Comparison of ENCODE assay signal across 19 cellular contexts in the genomic region with DNA sequence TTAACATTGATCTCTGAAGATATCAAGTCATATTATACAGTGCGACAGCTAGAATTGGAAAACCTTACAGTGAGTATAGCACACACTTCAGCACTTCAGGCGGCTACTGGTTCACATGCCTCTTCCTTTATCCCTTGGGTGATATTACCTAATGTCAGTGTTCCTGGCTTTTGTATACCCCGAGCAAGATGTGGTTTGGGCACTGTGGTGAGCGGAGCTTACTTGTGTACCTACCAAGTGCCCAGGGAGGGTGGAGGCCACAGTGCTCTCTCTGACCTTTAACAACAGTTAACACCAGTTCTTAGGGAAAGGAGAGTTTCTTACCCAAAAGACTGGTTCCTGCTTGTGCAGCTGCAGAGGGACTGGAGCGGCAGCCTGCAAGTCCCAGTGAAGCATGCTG.
DNase-seq lines count a peak whose midpoint lies in the region; ATAC-seq and TF ChIP-seq lines count a peak whose summit lies in the region.
"Had no signal": no experiment of that assay in that cellular context is flagged by ENCODE, and none has a peak within 500 bp of the region (broad histone marks: within the 10 kb centered on the region; RNA-seq: fewer than 3 reads in every experiment).

No MANE protein-coding gene starts in this region.

- BruUV-seq in MCF 10A (replicated peaks; lab: Mats Ljungman, UMichigan), result no TSS peak

- H3K9me3 Mint-ChIP-seq in MCF 10A (ENCODE audit: unreplicated experiment), result no peaks in the 10 kb centered on the region
- H3K9me3 Mint-ChIP-seq in stimulated activated memory B cell treated with anti-CD40 and anti-IgM and Interleukin-4, amounts not matched to agents 10 μg/mL and 1 μg/mL and 100 μg/mL, for 72 hours, result no peaks in the 10 kb centered on the region
- H3K9me3 Mint-ChIP-seq: central memory CD8-positive, alpha-beta T cell had no signal

- intact Hi-C loops in MCF 10A (cut with micrococcal nuclease), result no loop called here
- intact Hi-C loops in breast epithelium (cut with DNase I; ENCODE audit: low total_unique reads), result no loop called here

- CTCF ChIA-PET in MCF 10A (lab: Yijun Ruan, JAX) (interaction anchor here (0.6 to 6.0 kb wide), 13 partner anchors 12 to 424 kb away, joined by 3 to 40 read pairs (median 9); partner anchors contain the start of gene PTPN1), RWPE1 (lab: Yijun Ruan, JAX) (interaction anchor here (0.5 to 2.0 kb wide), 9 partner anchors 9 to 361 kb away, joined by 3 to 13 read pairs (median 5); no protein-coding TSS in a partner anchor)

- peaks cover 0 to 28% of the 10 kb centered on the region in 2 donors for H3K4me1 ChIP-seq in breast epithelium

- no peaks in the 10 kb centered on the region for H3K27me3 Mint-ChIP-seq in MCF 10A (ENCODE audit: insufficient read depth, unreplicated experiment)
- H3K27me3 Mint-ChIP-seq in stimulated activated memory B cell treated with anti-CD40 and anti-IgM and Interleukin-4, amounts not matched to agents 10 μg/mL and 1 μg/mL and 100 μg/mL, for 72 hours, result no peaks in the 10 kb centered on the region
- H3K27me3 Mint-ChIP-seq: central memory CD8-positive, alpha-beta T cell had no signal

- H3K27ac Mint-ChIP-seq in MCF 10A (ENCODE audit: low read depth, unreplicated experiment), result peak overlapping the region; percentile 76
- peak overlapping the region; percentile 74 for H3K27ac Mint-ChIP-seq in stimulated activated memory B cell treated with anti-CD40 and anti-IgM and Interleukin-4, amounts not matched to agents 10 μg/mL and 1 μg/mL and 100 μg/mL, for 72 hours

- no peak for ATAC-seq in stimulated activated memory B cell treated with anti-CD40 and anti-IgM and Interleukin-4, amounts not matched to agents 10 μg/mL and 1 μg/mL and 100 μg/mL, for 72 hours
- ATAC-seq: esophagus mucosa, right cardiac atrium had no signal

- no peak overlapping the region for H3K4me3 ChIP-seq in breast epithelium
- no peak overlapping the region for H3K4me3 ChIP-seq in coronary artery
- H3K4me3 ChIP-seq: tibial artery had no signal

- no peak for TF ChIP-seq POLR2A in breast epithelium (IDR thresholded peaks at IDR 0.05)

- no peak for DNase-seq in MCF 10A (ENCODE audit: unreplicated experiment)
- no peak for DNase-seq in breast epithelium (ENCODE audit: low spot score in 2 of 2)
- no peak for DNase-seq in RWPE1 (ENCODE audit: low spot score)
- DNase-seq in coronary artery (ENCODE audit: low spot score), result peak; percentile 41
- no peak for DNase-seq in NCI-H2081 (lab: John Stamatoyannopoulos, UW)
- DNase-seq in CD1c-positive myeloid dendritic cell (ENCODE audit: extremely low spot score), result no peak
- no peak for DNase-seq in T-helper 1 cell
- DNase-seq: activated CD4-positive, alpha-beta T cell treated with anti-CD3 and anti-CD28 coated beads for 4 hours; midbrain; MM.1S; NCI-H1694; NCI-H2227 treated with DMSO at 0.1 percent for 48 hours; NCI-H774; OCI-M1; right cardiac atrium had no signal

- peaks cover 78% of the 10 kb centered on the region for H3K36me3 Mint-ChIP-seq in MCF 10A (ENCODE audit: insufficient read depth, unreplicated experiment)
- peaks cover 65% of the 10 kb centered on the region for H3K36me3 Mint-ChIP-seq in stimulated activated memory B cell treated with anti-CD40 and anti-IgM and Interleukin-4, amounts not matched to agents 10 μg/mL and 1 μg/mL and 100 μg/mL, for 72 hours

- TF ChIP-seq CTCF in MCF 10A (IDR thresholded peaks at IDR 0.05; ENCODE audit: unreplicated experiment) (no peak), breast epithelium (IDR thresholded peaks at IDR 0.05) (no peak), RWPE1 (conservative IDR thresholded peaks at IDR 0.05; ENCODE audit: low read depth) (no peak), coronary artery (IDR thresholded peaks at IDR 0.05) (no peak)

- H3K27me3 ChIP-seq in breast epithelium, result no peaks in the 10 kb centered on the region
- H3K27me3 ChIP-seq: tibial artery had no signal

- H3K4me3 Mint-ChIP-seq in MCF 10A (ENCODE audit: unreplicated experiment), result no peak overlapping the region
- H3K4me3 Mint-ChIP-seq in stimulated activated memory B cell treated with anti-CD40 and anti-IgM and Interleukin-4, amounts not matched to agents 10 μg/mL and 1 μg/mL and 100 μg/mL, for 72 hours, result no peak overlapping the region
- H3K4me3 Mint-ChIP-seq: central memory CD8-positive, alpha-beta T cell had no signal

- no peaks in the 10 kb centered on the region for H3K9me3 ChIP-seq in breast epithelium
- H3K9me3 ChIP-seq: tibial artery had no signal

- no peaks in the 10 kb centered on the region for H3K36me3 ChIP-seq in breast epithelium

- H3K4me1 Mint-ChIP-seq in MCF 10A (ENCODE audit: insufficient read depth, unreplicated experiment), result peaks cover 21% of the 10 kb centered on the region
- H3K4me1 Mint-ChIP-seq in stimulated activated memory B cell treated with anti-CD40 and anti-IgM and Interleukin-4, amounts not matched to agents 10 μg/mL and 1 μg/mL and 100 μg/mL, for 72 hours, result peaks cover 60% of the 10 kb centered on the region

- no peak overlapping the region for H3K27ac ChIP-seq in breast epithelium
- H3K27ac ChIP-seq in RWPE1, result peak overlapping the region; percentile 86
- no peak overlapping the region for H3K27ac ChIP-seq in coronary artery

- POLR2A ChIA-PET in MCF 10A (lab: Yijun Ruan, JAX), result interaction anchor here (0.6 to 5.7 kb wide), 9 partner anchors 11 to 153 kb away, joined by 3 to 33 read pairs (median 4); partner anchors contain the start of gene PTPN1
- POLR2A ChIA-PET in RWPE1 (lab: Yijun Ruan, JAX; ENCODE audit: low non-redundant PET), result interaction anchor here (0.6 to 0.7 kb wide), 2 partner anchors 25 to 129 kb away, joined by 4 to 5 read pairs; no protein-coding TSS in a partner anchor
